In the genomic region with DNA sequence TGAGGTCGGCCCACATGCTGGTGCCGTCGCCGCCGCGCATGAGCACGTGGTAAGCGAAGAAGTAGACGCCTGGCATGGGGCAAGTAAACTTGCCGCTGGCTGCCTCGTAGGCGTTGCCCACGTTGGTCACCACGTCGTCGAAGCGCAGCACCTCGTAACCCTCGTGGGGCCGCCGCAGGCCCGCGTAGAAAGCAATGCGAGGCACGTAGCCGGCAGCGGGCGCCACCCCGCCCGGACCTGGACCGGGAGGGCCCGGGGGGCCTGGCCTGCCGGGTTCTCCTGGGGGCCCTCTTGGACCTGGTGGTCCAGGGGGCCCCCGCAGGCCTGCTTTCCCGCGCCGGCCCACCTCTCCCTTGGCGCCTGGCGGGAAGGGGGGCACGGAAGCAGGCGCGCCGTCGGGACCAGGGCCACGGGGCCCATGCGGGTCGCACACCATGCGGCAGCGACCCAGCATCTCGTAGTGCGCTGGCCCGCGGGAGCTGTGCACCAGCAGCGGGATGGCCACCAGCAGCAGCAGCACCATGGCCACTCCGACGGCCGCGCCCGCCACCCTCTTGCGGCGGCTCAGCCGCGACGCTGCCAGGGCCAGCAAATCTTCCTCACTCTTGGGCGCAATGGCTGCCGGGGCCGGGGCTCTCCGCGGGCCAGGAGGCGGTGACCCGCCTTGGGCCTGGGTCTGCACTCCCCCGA, we compare ENCODE assay signal across 2 cellular contexts.
TF ChIP-seq lines count a peak whose summit lies in the region.

No MANE protein-coding gene starts in this region.

TF ChIP-seq in IMR-90, 13 proteins besides CTCF, POLR2A, EP300 and RAD21:
- TF ChIP-seq MXI1 (IDR thresholded peaks at IDR 0.05; ENCODE audit: borderline replicate concordance, low read depth, low read length), result no peak
- no peak for TF ChIP-seq CHD1 (IDR thresholded peaks at IDR 0.05; ENCODE audit: low read depth, low read length)
- TF ChIP-seq BHLHE40 (IDR thresholded peaks at IDR 0.05; ENCODE audit: low read depth, low read length), result no peak
- no peak for TF ChIP-seq MAZ (IDR thresholded peaks at IDR 0.05; ENCODE audit: borderline replicate concordance, low read depth, low read length)
- no peak for TF ChIP-seq MAFK (IDR thresholded peaks at IDR 0.05; ENCODE audit: low read depth, low read length)
- no peak for TF ChIP-seq FOS (IDR thresholded peaks at IDR 0.05; ENCODE audit: low read depth, low read length)
- no peak for TF ChIP-seq USF2 (IDR thresholded peaks at IDR 0.05; ENCODE audit: low read depth, low read length)
- no peak for TF ChIP-seq NFE2L2 (IDR thresholded peaks at IDR 0.05; ENCODE audit: low read depth, low read length)
- TF ChIP-seq CEBPB (IDR thresholded peaks at IDR 0.05; ENCODE audit: low read depth, low read length), result no peak
- TF ChIP-seq SMC3 (IDR thresholded peaks at IDR 0.05; ENCODE audit: low read depth, low read length), result no peak
- TF ChIP-seq, protein P1, sequence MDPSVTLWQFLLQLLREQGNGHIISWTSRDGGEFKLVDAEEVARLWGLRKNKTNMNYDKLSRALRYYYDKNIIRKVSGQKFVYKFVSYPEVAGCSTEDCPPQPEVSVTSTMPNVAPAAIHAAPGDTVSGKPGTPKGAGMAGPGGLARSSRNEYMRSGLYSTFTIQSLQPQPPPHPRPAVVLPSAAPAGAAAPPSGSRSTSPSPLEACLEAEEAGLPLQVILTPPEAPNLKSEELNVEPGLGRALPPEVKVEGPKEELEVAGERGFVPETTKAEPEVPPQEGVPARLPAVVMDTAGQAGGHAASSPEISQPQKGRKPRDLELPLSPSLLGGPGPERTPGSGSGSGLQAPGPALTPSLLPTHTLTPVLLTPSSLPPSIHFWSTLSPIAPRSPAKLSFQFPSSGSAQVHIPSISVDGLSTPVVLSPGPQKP (IDR thresholded peaks at IDR 0.05; ENCODE audit: borderline replicate concordance, low read depth, low read length), result no peak
TF ChIP-seq in IMR-90: peak in this region for 0.

TF ChIP-seq in endothelial cell of umbilical vein, 7 proteins besides CTCF, POLR2A, EP300 and RAD21:
- no peak for TF ChIP-seq POLR2AphosphoS5 (IDR thresholded peaks at IDR 0.05; ENCODE audit: insufficient read depth, low read depth, low read length)
- no peak for TF ChIP-seq MYC (IDR thresholded peaks at IDR 0.05; ENCODE audit: low read depth, low read length)
- no peak for TF ChIP-seq MAX (IDR thresholded peaks at IDR 0.05; ENCODE audit: insufficient read depth, insufficient read length)
- TF ChIP-seq JUN (IDR thresholded peaks at IDR 0.05; ENCODE audit: borderline replicate concordance, insufficient read depth, insufficient read length, low read depth), result no peak
- peak; percentile 100 for TF ChIP-seq EZH2 (IDR thresholded peaks at IDR 0.05; ENCODE audit: borderline replicate concordance, low read depth, low read length, severe bottlenecking)
- TF ChIP-seq FOS (IDR thresholded peaks at IDR 0.05; ENCODE audit: borderline replicate concordance, insufficient read depth, low read length), result no peak
